In the genomic region with DNA sequence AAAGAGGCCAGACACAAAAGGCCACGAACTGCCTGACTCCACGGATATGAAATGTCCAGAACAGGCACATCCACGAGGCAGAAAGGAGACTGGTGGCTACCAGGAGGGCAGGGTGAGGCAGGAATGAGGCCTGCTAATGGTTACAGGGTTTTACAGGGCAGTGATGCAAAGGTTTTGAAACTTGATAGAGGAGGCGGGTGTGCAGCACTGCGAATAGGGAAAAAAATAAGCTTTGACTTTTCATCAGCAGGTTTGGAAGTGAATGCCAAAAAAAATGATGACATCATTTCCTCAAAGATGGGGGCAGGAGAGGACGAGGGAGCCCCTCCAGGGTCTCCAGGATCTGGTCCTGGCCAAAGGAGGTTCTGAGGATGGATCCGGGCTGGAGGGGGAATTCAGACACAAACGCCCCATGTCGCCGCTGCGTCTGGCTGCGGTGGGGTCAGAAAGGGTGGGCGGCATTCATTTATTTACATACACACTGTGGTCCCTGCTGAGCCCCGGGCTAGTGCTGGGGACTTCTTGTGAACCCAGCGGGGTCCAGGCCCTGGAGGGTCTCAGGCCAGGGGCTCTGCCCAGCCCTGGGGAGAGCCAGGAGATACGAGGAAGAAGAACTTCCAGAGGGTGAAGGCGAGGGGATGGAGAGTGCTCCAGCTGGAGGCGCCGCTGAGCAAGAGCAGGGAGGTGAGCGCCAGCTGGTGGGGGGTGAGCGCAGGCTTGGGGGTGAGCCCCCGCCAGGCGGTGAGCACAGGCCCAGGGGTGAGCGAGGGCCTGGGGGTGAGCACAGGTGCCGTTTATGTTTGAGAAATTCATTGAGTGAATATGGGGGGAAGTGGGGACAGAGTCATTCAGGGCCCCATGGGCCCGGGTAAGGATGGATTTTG, we compare ENCODE assay signal across 8 cellular contexts.
DNase-seq lines count a peak whose midpoint lies in the region; ATAC-seq and TF ChIP-seq lines count a peak whose summit lies in the region.

No MANE protein-coding gene starts in this region.

- H3K4me3 ChIP-seq in HFF-Myc (replicated peaks; ENCODE audit: low read depth, low read length): no peak overlapping the region
- H3K4me3 ChIP-seq in liver (ENCODE audit: low read depth in 1 of 3, low read length in 3 of 3): no peak overlapping the region
- no peak overlapping the region for H3K4me3 ChIP-seq in suprapubic skin

- H3K9me3 ChIP-seq in liver (ENCODE audit: control insufficient read depth in 4 of 4, low read length in 3 of 4): no peaks in the 10 kb centered on the region
- no peaks in the 10 kb centered on the region for H3K9me3 ChIP-seq in suprapubic skin

- H3K27ac Mint-ChIP-seq in brain: peak overlapping the region; percentile 78 to 94 (median 87)

- no peak for ATAC-seq in GM18858 (IDR thresholded peaks at IDR 0.05; ENCODE audit: unreplicated experiment)

- no peak overlapping the region for H3K27ac ChIP-seq in liver (ENCODE audit: low read depth in 1 of 2, low read length in 2 of 2)
- H3K27ac ChIP-seq in suprapubic skin: peak overlapping the region; percentile 55

- 90% methylated on average over 26 of the region's 26 CpGs for WGBS in liver
- 80% methylated on average over 26 of the region's 26 CpGs for WGBS in suprapubic skin

- H3K4me1 ChIP-seq in liver (ENCODE audit: control insufficient read depth in 4 of 4, insufficient read depth in 4 of 4, low read length in 3 of 4): peaks cover 0 to 37% (median 28%) of the 10 kb centered on the region in 4 donors
- H3K4me1 ChIP-seq in suprapubic skin: peaks cover 74% of the 10 kb centered on the region

- TF ChIP-seq POLR2A in suprapubic skin (IDR thresholded peaks at IDR 0.05): no peak

- TF ChIP-seq EP300 in suprapubic skin (IDR thresholded peaks at IDR 0.05): no peak

- peaks cover 68% of the 10 kb centered on the region for H3K4me1 Mint-ChIP-seq in brain

- H3K27me3 ChIP-seq in liver (ENCODE audit: control insufficient read depth in 4 of 4, insufficient read depth in 4 of 4, low read length in 3 of 4) (no peaks in the 10 kb centered on the region), suprapubic skin (no peaks in the 10 kb centered on the region)

- no peak overlapping the region for H3K9ac ChIP-seq in liver (ENCODE audit: low read depth in 1 of 2, low read length in 2 of 2)

- TF ChIP-seq RAD21 in liver (IDR thresholded peaks at IDR 0.05): no peak

- DNase-seq in HFF-Myc (ENCODE audit: extremely low read depth, low read depth) (no peak), suprapubic skin (ENCODE audit: low spot score in 2 of 2) (no peak), NOMO-1 (lab: John Stamatoyannopoulos, UW; ENCODE audit: unreplicated experiment in 2 of 2) (no peak), iPS-NIHi7 (ENCODE audit: extremely low spot score) (no peak)
- no peak for DNase-seq in central memory CD4-positive, alpha-beta T cell

- no peaks in the 10 kb centered on the region for H3K36me3 ChIP-seq in liver (ENCODE audit: control insufficient read depth in 4 of 4, insufficient read depth in 3 of 4, low read depth in 1 of 4, low read length in 3 of 4)
- H3K36me3 ChIP-seq in suprapubic skin: peaks cover 9% of the 10 kb centered on the region

- peaks cover 2% of the 10 kb centered on the region for H3K36me3 Mint-ChIP-seq in brain

- peak overlapping the region in 2 of 5 experiments; percentile 5 to 31 for H3K4me3 Mint-ChIP-seq in brain

- no peaks in the 10 kb centered on the region for H3K27me3 Mint-ChIP-seq in brain

- no peaks in the 10 kb centered on the region for H3K9me3 Mint-ChIP-seq in brain

- peak; percentile 26 for TF ChIP-seq CTCF in HFF-Myc (IDR thresholded peaks at IDR 0.05; ENCODE audit: low read depth, low read length, missing control alignments)
- TF ChIP-seq CTCF in brain (conservative IDR thresholded peaks at IDR 0.05): no peak
- no peak for TF ChIP-seq CTCF in liver (IDR thresholded peaks at IDR 0.05; ENCODE audit: low read depth, low read length, missing input control)
- no peak for TF ChIP-seq CTCF in suprapubic skin (IDR thresholded peaks at IDR 0.05)

TF ChIP-seq in liver, 16 proteins besides CTCF, POLR2A, EP300 and RAD21:
- TF ChIP-seq RXRA (IDR thresholded peaks at IDR 0.05): no peak
- peak; percentile 15 for TF ChIP-seq NR2F2 (IDR thresholded peaks at IDR 0.05)
